In the genomic region with DNA sequence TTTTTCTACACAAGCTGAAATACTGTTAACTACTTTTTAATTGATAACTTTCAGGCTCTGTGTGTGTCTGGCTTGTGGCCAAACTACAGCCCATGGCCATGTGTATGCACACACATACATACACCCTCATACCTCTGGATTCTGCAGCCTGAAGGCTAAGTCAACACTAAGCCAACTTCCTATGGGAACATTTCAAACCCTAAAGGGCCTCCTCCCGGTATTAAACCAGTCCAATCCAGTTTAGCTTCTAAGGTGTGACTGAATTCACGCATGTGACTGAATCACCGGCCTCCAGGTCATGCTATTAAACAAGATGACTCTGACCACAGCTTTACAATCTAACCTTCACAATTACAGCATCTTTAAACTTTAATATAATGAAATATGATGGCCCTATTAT, we compare ENCODE assay signal across 16 cellular contexts. TPM values are rescaled to one million over a fixed set of nuclear protein-coding genes. Genes with fewer than 3 reads are reported as not detected.
DNase-seq lines count a peak whose midpoint lies in the region; ATAC-seq and TF ChIP-seq lines count a peak whose summit lies in the region.
"Had no signal": no experiment of that assay in that cellular context is flagged by ENCODE, and none has a peak within 500 bp of the region (broad histone marks: within the 10 kb centered on the region; RNA-seq: fewer than 3 reads in every experiment).

No MANE protein-coding gene starts in this region.

- BruUV-seq in Panc1 (replicated peaks; lab: Mats Ljungman, UMichigan): no TSS peak

- no peak for TF ChIP-seq POLR2A in gastrocnemius medialis (IDR thresholded peaks at IDR 0.05)

- intact Hi-C loops in Panc1 (cut with micrococcal nuclease; ENCODE audit: unreplicated experiment): no loop called here
- intact Hi-C loops in gastrocnemius medialis (cut with DNase I; ENCODE audit: low total_unique reads): no loop called here

- H3K4me3 ChIP-seq in Panc1 (ENCODE audit: low read depth in 2 of 2, low read length in 2 of 2): no peak overlapping the region
- no peak overlapping the region for H3K4me3 ChIP-seq in gastrocnemius medialis
- no peak overlapping the region for H3K4me3 ChIP-seq in MG63
- no peak overlapping the region for H3K4me3 ChIP-seq in HAP-1
- H3K4me3 ChIP-seq: body of pancreas, GM23338 had no signal

- peak; percentile 54; the same call in 1 of the 2 replicates for ATAC-seq in Panc1
- peak in 1 of 2 donors; percentile 42 for ATAC-seq in gastrocnemius medialis
- ATAC-seq: body of pancreas; effector memory CD8-positive, alpha-beta T cell; GM23338 had no signal

- H3K4me1 ChIP-seq in Panc1 (ENCODE audit: control insufficient read depth, insufficient read depth, low read length) (peaks cover 7% of the 10 kb centered on the region; the same call in 1 of the 2 replicates), gastrocnemius medialis (peaks cover 26 to 32% of the 10 kb centered on the region in 2 donors), HAP-1 (0 out of 2 replicates have a peak, but pooled peaks cover 2% of the 10 kb centered on the region)

- H3K27ac ChIP-seq in Panc1 (ENCODE audit: low read length) (no peak overlapping the region), gastrocnemius medialis (peak overlapping the region; percentile 52 to 65 (median 57))
- H3K27ac ChIP-seq: body of pancreas had no signal

- H3K9me3 ChIP-seq in Panc1 (ENCODE audit: control insufficient read depth, insufficient read depth, low read depth, low read length) (no peaks in the 10 kb centered on the region), gastrocnemius medialis (no peaks in the 10 kb centered on the region), MG63 (no peaks in the 10 kb centered on the region), HAP-1 (no peaks in the 10 kb centered on the region)
- H3K9me3 ChIP-seq: body of pancreas had no signal

- CTCF ChIA-PET in Panc1 (lab: Charles Lee): interaction anchor here (0.9 kb wide), 1 partner anchor 47 kb away, joined by 3 read pairs; no protein-coding TSS in a partner anchor

- in situ Hi-C loops in Panc1 (cut with HindIII; ENCODE audit: low pct_unique_long_range_greater_than_20kb, low sequenced_read_pairs) (no loop called here), gastrocnemius medialis (cut with MboI; ENCODE audit: low sequenced_read_pairs in 4 of 4) (no loop called here), HAP-1 (cut with MboI; ENCODE audit: low sequenced_read_pairs) (no loop called here)

- H3K27me3 ChIP-seq in Panc1 (ENCODE audit: control insufficient read depth, insufficient read depth, low read length) (no peaks in the 10 kb centered on the region), gastrocnemius medialis (no peaks in the 10 kb centered on the region), MG63 (no peaks in the 10 kb centered on the region), HAP-1 (ENCODE audit: low read depth) (no peaks in the 10 kb centered on the region)
- H3K27me3 ChIP-seq: body of pancreas had no signal

- H3K36me3 ChIP-seq in Panc1 (ENCODE audit: control insufficient read depth, insufficient read depth, low read length) (no peaks in the 10 kb centered on the region), gastrocnemius medialis (no peaks in the 10 kb centered on the region), MG63 (no peaks in the 10 kb centered on the region), HAP-1 (replicated peaks) (no peaks in the 10 kb centered on the region)

- POLR2A ChIA-PET in Panc1 (lab: Charles Lee): no interaction called here

- DNase-seq in NCI-H146 (lab: John Stamatoyannopoulos, UW) (peak; percentile 36), NCI-H146 treated with DMSO at 0.1 percent for 48 hours (lab: John Stamatoyannopoulos, UW; ENCODE audit: unreplicated experiment) (no peak), Panc1 (ENCODE audit: low read depth, low spot score) (peak; percentile 86), glomerular visceral epithelial cell (ENCODE audit: extremely low spot score) (peak; percentile 21), gastrocnemius medialis (peak in 1 of 2 donors; percentile 9), MG63 (no peak), DMS 273 treated with DMSO at 0.1 percent for 48 hours (lab: John Stamatoyannopoulos, UW) (no peak), HAP-1 (ENCODE audit: low spot score in 2 of 2) (no peak)
- DNase-seq: body of pancreas; CD4-positive, alpha-beta memory T cell; effector memory CD8-positive, alpha-beta T cell; glutamatergic neuron; NCI-H1930; stimulated activated naive CD4-positive, alpha-beta T cell; WERI-Rb-1 had no signal

- no peak for TF ChIP-seq CTCF in Panc1 (IDR thresholded peaks at IDR 0.05)
- TF ChIP-seq CTCF in gastrocnemius medialis (IDR thresholded peaks at IDR 0.05 in 4 of 5, conservative IDR thresholded peaks at IDR 0.05 in 1 of 5): no peak

RNA-seq across cellular contexts. Expression of gene DST, which starts 20.7 kb away (rescaled TPM):
- total RNA-seq in Panc1 (2021; ENCODE audit: unreplicated experiment) (230 TPM), gastrocnemius medialis (100 to 1,000 TPM; 114 to 219 (median 204) TPM)
- 130 TPM for polyA plus RNA-seq in Panc1 (2012; ENCODE audit: insufficient read length)
- total RNA-seq in MG63 (2014; rRNA removed; shearing (Covaris generic); ENCODE audit: low replicate concordance): 16.7 and 19.7 TPM in 2 replicates

Comparison
In these comparisons a context has a peak if more than half of its experiments do, and no peak if none do; other contexts are left out.
1. DNase-seq: peak in NCI-H146 (single experiment), Panc1 (single experiment) and glomerular visceral epithelial cell (single experiment); none in NCI-H146 treated with DMSO at 0.1 percent for 48 hours (single experiment), MG63 (single experiment), DMS 273 treated with DMSO at 0.1 percent for 48 hours (single experiment) and HAP-1 (0 of 2).